8 cellular contexts compared by ENCODE assay signal in the genomic region with DNA sequence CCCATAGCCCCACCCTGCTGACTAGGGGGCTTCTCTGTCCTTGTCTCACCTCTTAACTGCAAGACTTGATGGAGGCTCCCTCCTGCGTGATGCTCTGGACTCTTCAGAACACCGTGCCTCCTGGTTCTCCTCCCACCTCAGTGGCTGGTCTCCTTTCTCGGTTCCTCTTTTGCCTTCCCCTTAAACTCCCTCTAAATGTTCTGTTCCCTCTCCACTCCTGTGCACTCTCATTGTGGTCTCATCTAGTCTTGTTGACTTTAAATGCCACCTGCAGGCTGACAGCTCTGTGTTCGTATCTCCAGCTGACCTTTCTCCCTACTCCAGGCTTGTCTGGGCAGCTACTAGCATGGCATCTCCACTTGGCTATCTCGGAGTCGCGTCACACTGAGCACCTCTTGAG. TPM values are rescaled to one million over a fixed set of nuclear protein-coding genes. Genes with fewer than 3 reads are reported as not detected.
DNase-seq lines count a peak whose midpoint lies in the region; ATAC-seq and TF ChIP-seq lines count a peak whose summit lies in the region.

No MANE protein-coding gene starts in this region.

- peak overlapping the region; percentile 57 for H3K27ac Mint-ChIP-seq in activated naive CD8-positive, alpha-beta T cell treated with anti-CD3 and anti-CD28 coated beads, Interleukin-2, amount 50 U/mL, for 24 hours
- no peak overlapping the region for H3K27ac Mint-ChIP-seq in activated CD8-positive, alpha-beta T cell treated with anti-CD3 and anti-CD28 coated beads, Interleukin-2, amount 10 ng/mL, durations not matched to agents 7 days and 5 days

- no peaks in the 10 kb centered on the region for H3K9me3 Mint-ChIP-seq in activated naive CD8-positive, alpha-beta T cell treated with anti-CD3 and anti-CD28 coated beads, Interleukin-2, amount 50 U/mL, for 24 hours
- no peaks in the 10 kb centered on the region for H3K9me3 Mint-ChIP-seq in activated CD8-positive, alpha-beta T cell treated with anti-CD3 and anti-CD28 coated beads, Interleukin-2, amount 10 ng/mL, durations not matched to agents 7 days and 5 days (ENCODE audit: insufficient read depth)

- DNase-seq in GM12865 (ENCODE audit: low read depth): peak; percentile 87
- DNase-seq in activated naive CD8-positive, alpha-beta T cell treated with anti-CD3 and anti-CD28 coated beads, Interleukin-2, amount 50 U/mL, for 24 hours: peak; percentile 7
- no peak for DNase-seq in erythroblast (lab: John Stamatoyannopoulos, UW)
- no peak for DNase-seq in stimulated activated naive CD4-positive, alpha-beta T cell (lab: John Stamatoyannopoulos, UW)
- DNase-seq in activated CD8-positive, alpha-beta T cell treated with anti-CD3 and anti-CD28 coated beads, Interleukin-2, amount 10 ng/mL, durations not matched to agents 7 days and 5 days: no peak
- DNase-seq in ecto neural progenitor cell (ENCODE audit: low spot score): no peak

- peaks cover 8% of the 10 kb centered on the region for H3K4me1 Mint-ChIP-seq in activated naive CD8-positive, alpha-beta T cell treated with anti-CD3 and anti-CD28 coated beads, Interleukin-2, amount 50 U/mL, for 24 hours
- no peaks in the 10 kb centered on the region for H3K4me1 Mint-ChIP-seq in activated CD8-positive, alpha-beta T cell treated with anti-CD3 and anti-CD28 coated beads, Interleukin-2, amount 10 ng/mL, durations not matched to agents 7 days and 5 days (ENCODE audit: low read depth)

- ATAC-seq in GM19397 (IDR thresholded peaks at IDR 0.05; ENCODE audit: unreplicated experiment): peak; percentile 78
- peak; percentile 84 for ATAC-seq in HG03159 (IDR thresholded peaks at IDR 0.05; ENCODE audit: unreplicated experiment)
- ATAC-seq in activated naive CD8-positive, alpha-beta T cell treated with anti-CD3 and anti-CD28 coated beads, Interleukin-2, amount 50 U/mL, for 24 hours: peak; percentile 31
- no peak for ATAC-seq in activated CD8-positive, alpha-beta T cell treated with anti-CD3 and anti-CD28 coated beads, Interleukin-2, amount 10 ng/mL, durations not matched to agents 7 days and 5 days

- TF ChIP-seq POLR2A in erythroblast (IDR thresholded peaks at IDR 0.05; ENCODE audit: low read length): no peak

- no peaks in the 10 kb centered on the region for H3K27me3 Mint-ChIP-seq in activated naive CD8-positive, alpha-beta T cell treated with anti-CD3 and anti-CD28 coated beads, Interleukin-2, amount 50 U/mL, for 24 hours
- H3K27me3 Mint-ChIP-seq in activated CD8-positive, alpha-beta T cell treated with anti-CD3 and anti-CD28 coated beads, Interleukin-2, amount 10 ng/mL, durations not matched to agents 7 days and 5 days (ENCODE audit: low read depth): no peaks in the 10 kb centered on the region

- POLR2A ChIA-PET in activated CD8-positive, alpha-beta T cell treated with anti-CD3 and anti-CD28 coated beads, Interleukin-2, amount 10 ng/mL, durations not matched to agents 7 days and 5 days (lab: Charles Lee): no interaction called here

- no peak for TF ChIP-seq CTCF in GM12865 (IDR thresholded peaks at IDR 0.05; ENCODE audit: insufficient read depth, low read depth, low read length, missing control alignments)

- peaks cover 58% of the 10 kb centered on the region for H3K36me3 Mint-ChIP-seq in activated naive CD8-positive, alpha-beta T cell treated with anti-CD3 and anti-CD28 coated beads, Interleukin-2, amount 50 U/mL, for 24 hours (ENCODE audit: low read depth)
- H3K36me3 Mint-ChIP-seq in activated CD8-positive, alpha-beta T cell treated with anti-CD3 and anti-CD28 coated beads, Interleukin-2, amount 10 ng/mL, durations not matched to agents 7 days and 5 days (ENCODE audit: low read depth): peaks cover 72% of the 10 kb centered on the region

- CTCF ChIA-PET in activated CD8-positive, alpha-beta T cell treated with anti-CD3 and anti-CD28 coated beads, Interleukin-2, amount 10 ng/mL, durations not matched to agents 7 days and 5 days (lab: Charles Lee): no interaction called here

- no peak overlapping the region for H3K4me3 ChIP-seq in GM12865 (ENCODE audit: low read depth, low read length)

- H3K4me3 Mint-ChIP-seq in activated naive CD8-positive, alpha-beta T cell treated with anti-CD3 and anti-CD28 coated beads, Interleukin-2, amount 50 U/mL, for 24 hours: no peak overlapping the region
- H3K4me3 Mint-ChIP-seq in activated CD8-positive, alpha-beta T cell treated with anti-CD3 and anti-CD28 coated beads, Interleukin-2, amount 10 ng/mL, durations not matched to agents 7 days and 5 days: no peak overlapping the region

RNA-seq across cellular contexts. Expression of a gene that starts 28.3 kb away (rescaled TPM):
- 100 to 1,000 TPM; 271 to 274 TPM for total RNA-seq in activated CD8-positive, alpha-beta T cell treated with anti-CD3 and anti-CD28 coated beads, Interleukin-2, amount 10 ng/mL, durations not matched to agents 7 days and 5 days

Comparison
In these comparisons a context has a peak if more than half of its experiments do, and no peak if none do; other contexts are left out.
1. DNase-seq: peak in GM12865 (single experiment) and activated naive CD8-positive, alpha-beta T cell treated with anti-CD3 and anti-CD28 coated beads, Interleukin-2, amount 50 U/mL, for 24 hours (single experiment); none in erythroblast (0 of 2), stimulated activated naive CD4-positive, alpha-beta T cell (0 of 6), activated CD8-positive, alpha-beta T cell treated with anti-CD3 and anti-CD28 coated beads, Interleukin-2, amount 10 ng/mL, durations not matched to agents 7 days and 5 days (single experiment) and ecto neural progenitor cell (single experiment).